ENCODE assay signal across 1 cellular context in genomic region chr19:18559685-18560084, GRCh38.
TF ChIP-seq lines count a peak whose summit lies in the region.

No MANE protein-coding gene starts in this region.

TF ChIP-seq in neural cell, 6 proteins besides CTCF, POLR2A, EP300 and RAD21:
- no peak for TF ChIP-seq MXI1 (conservative IDR thresholded peaks at IDR 0.05; ENCODE audit: poor library complexity, severe bottlenecking)
- TF ChIP-seq EZH2 (IDR thresholded peaks at IDR 0.05; ENCODE audit: borderline replicate concordance, insufficient read depth, low read length, poor library complexity, severe bottlenecking) = no peak
- TF ChIP-seq SMC3 (conservative IDR thresholded peaks at IDR 0.05; ENCODE audit: poor library complexity) = no peak
- TF ChIP-seq REST (IDR thresholded peaks at IDR 0.05; ENCODE audit: borderline replicate concordance) = no peak
- TF ChIP-seq POLR2AphosphoS5 (IDR thresholded peaks at IDR 0.05) = no peak
- no peak for TF ChIP-seq TAF1 (IDR thresholded peaks at IDR 0.05; ENCODE audit: low read depth)
